19 cellular contexts compared by ENCODE assay signal in genomic region chr1:202016717-202017384, GRCh38. TPM values are rescaled to one million over a fixed set of nuclear protein-coding genes. Genes with fewer than 3 reads are reported as not detected.
DNase-seq lines count a peak whose midpoint lies in the region; ATAC-seq and TF ChIP-seq lines count a peak whose summit lies in the region.
"Had no signal": no experiment of that assay in that cellular context is flagged by ENCODE, and none has a peak within 500 bp of the region (broad histone marks: within the 10 kb centered on the region; RNA-seq: fewer than 3 reads in every experiment).

No MANE protein-coding gene starts in this region.

- TF ChIP-seq CTCF in PC-9 (conservative IDR thresholded peaks at IDR 0.05): no peak
- no peak for TF ChIP-seq CTCF in liver (IDR thresholded peaks at IDR 0.05; ENCODE audit: low read depth, low read length, missing input control)
- TF ChIP-seq CTCF in gastrocnemius medialis (IDR thresholded peaks at IDR 0.05 in 4 of 5, conservative IDR thresholded peaks at IDR 0.05 in 1 of 5): no peak

- H3K9me3 ChIP-seq in PC-9 (ENCODE audit: insufficient read depth, low read depth): no peaks in the 10 kb centered on the region
- no peaks in the 10 kb centered on the region for H3K9me3 ChIP-seq in liver (ENCODE audit: control insufficient read depth in 4 of 4, low read length in 3 of 4)
- no peaks in the 10 kb centered on the region for H3K9me3 ChIP-seq in gastrocnemius medialis

- in situ Hi-C loops in gastrocnemius medialis (cut with MboI; ENCODE audit: low sequenced_read_pairs in 4 of 4): loop anchor here in 2 of 4 donors (10.0 kb wide), 1 partner anchor 98 kb away; no protein-coding TSS in a partner anchor

- H3K27me3 ChIP-seq in H7 (ENCODE audit: control insufficient read depth, insufficient read depth, low read length) (no peaks in the 10 kb centered on the region), PC-9 (ENCODE audit: insufficient read depth, low read depth) (no peaks in the 10 kb centered on the region), liver (ENCODE audit: control insufficient read depth in 4 of 4, insufficient read depth in 4 of 4, low read length in 3 of 4) (no peaks in the 10 kb centered on the region), gastrocnemius medialis (no peaks in the 10 kb centered on the region)

- POLR2A ChIA-PET in PC-9 (lab: Charles Lee; ENCODE audit: unreplicated experiment): interaction anchor here (0.6 to 2.7 kb wide), 11 partner anchors 9 to 96 kb away, joined by 3 to 66 read pairs (median 17); no protein-coding TSS in a partner anchor

- H3K9me2 ChIP-seq in PC-9 (ENCODE audit: insufficient read depth): no peaks in the 10 kb centered on the region

- H3K36me3 ChIP-seq in H7 (replicated peaks; ENCODE audit: control insufficient read depth, insufficient read depth, low read length): peaks cover 13% of the 10 kb centered on the region
- peaks cover 51% of the 10 kb centered on the region for H3K36me3 ChIP-seq in PC-9 (ENCODE audit: low read depth)
- H3K36me3 ChIP-seq in liver (ENCODE audit: control insufficient read depth in 4 of 4, insufficient read depth in 3 of 4, low read depth in 1 of 4, low read length in 3 of 4): peaks cover 15 to 22% (median 21%) of the 10 kb centered on the region in 4 donors
- H3K36me3 ChIP-seq in gastrocnemius medialis: no peaks in the 10 kb centered on the region

- H3K4me1 ChIP-seq in PC-9 (replicated peaks; ENCODE audit: insufficient read depth): peaks cover 92% of the 10 kb centered on the region
- H3K4me1 ChIP-seq in liver (ENCODE audit: control insufficient read depth in 4 of 4, insufficient read depth in 4 of 4, low read length in 3 of 4): peaks cover 17 to 63% (median 52%) of the 10 kb centered on the region in 4 donors
- H3K4me1 ChIP-seq in gastrocnemius medialis: no peaks in the 10 kb centered on the region

- no peak overlapping the region for H3K4me3 ChIP-seq in H7 (ENCODE audit: insufficient read depth, low read depth, low read length)
- peak overlapping the region; percentile 86; the same call in 1 of the 2 replicates for H3K4me3 ChIP-seq in PC-9
- H3K4me3 ChIP-seq in liver (ENCODE audit: low read depth in 1 of 3, low read length in 3 of 3): no peak overlapping the region
- H3K4me3 ChIP-seq in gastrocnemius medialis: no peak overlapping the region
- H3K4me3 ChIP-seq: GM12878, skin epidermis had no signal

- peak overlapping the region; percentile 94 for H3K4me2 ChIP-seq in PC-9

- H3K79me2 ChIP-seq in PC-9 (ENCODE audit: low read depth): peaks cover 60% of the 10 kb centered on the region

- peaks cover 78% of the 10 kb centered on the region for H3F3A ChIP-seq in PC-9 (ENCODE audit: insufficient read depth, low read depth)

- H3K27ac ChIP-seq in PC-9 (peak overlapping the region; percentile 97), liver (ENCODE audit: low read depth in 1 of 2, low read length in 2 of 2) (peak overlapping the region; percentile 85 to 89), gastrocnemius medialis (no peak overlapping the region)

- CTCF ChIA-PET in PC-9 (lab: Charles Lee): interaction anchor here (1.0 kb wide), 1 partner anchor 39 kb away, joined by 4 read pairs; no protein-coding TSS in a partner anchor

- DNase-seq in H7 (peak; percentile 32), PC-9 (no peak), renal cortical epithelial cell (ENCODE audit: low read depth) (peak; percentile 24), NCI-H2196 treated with DMSO at 0.1 percent for 48 hours (lab: John Stamatoyannopoulos, UW; ENCODE audit: unreplicated experiment) (no peak), gastrocnemius medialis (no peak), NCI-H2227 (lab: John Stamatoyannopoulos, UW; ENCODE audit: unreplicated experiment) (no peak)
- no peak for DNase-seq in activated CD4-positive, alpha-beta T cell treated with anti-CD3 and anti-CD28 coated beads for 48 hours
- DNase-seq: activated CD8-positive, alpha-beta T cell treated with anti-CD3 and anti-CD28 coated beads, Interleukin-2, amount 10 ng/mL, durations not matched to agents 7 days and 5 days; CD8-positive, alpha-beta T cell; cortex of kidney; glutamatergic neuron; HCEC 1CT; NCI-H1105 treated with DMSO at 0.1 percent for 48 hours; stimulated activated CD4-positive, alpha-beta T cell treated with anti-CD3 and anti-CD28 coated beads, Interleukin-2, amount 100 ng/mL, for 48 hours; stimulated activated naive CD4-positive, alpha-beta T cell treated with Interleukin-2 at 50 U/mL for 16 hours; T-helper 9 cell had no signal

- TSS peak; percentile 55 for BruUV-seq in PC-9 (replicated peaks; lab: Mats Ljungman, UMichigan)

- H4K20me1 ChIP-seq in PC-9 (ENCODE audit: insufficient read depth): peaks cover 49% of the 10 kb centered on the region

- no peak overlapping the region for H2AFZ ChIP-seq in PC-9

- no peak overlapping the region for H3K9ac ChIP-seq in liver (ENCODE audit: low read depth in 1 of 2, low read length in 2 of 2)

- 86% methylated on average over 6 of the region's 6 CpGs for WGBS in liver

- no peak for TF ChIP-seq POLR2A in gastrocnemius medialis (IDR thresholded peaks at IDR 0.05)

- ATAC-seq in gastrocnemius medialis: no peak
- ATAC-seq: activated CD8-positive, alpha-beta T cell treated with anti-CD3 and anti-CD28 coated beads, Interleukin-2, amount 10 ng/mL, durations not matched to agents 7 days and 5 days; CD8-positive, alpha-beta T cell; GM12878 had no signal

- TF ChIP-seq RAD21 in liver (IDR thresholded peaks at IDR 0.05): no peak

- intact Hi-C loops in PC-9 (cut with micrococcal nuclease; ENCODE audit: unreplicated experiment): no loop called here
- intact Hi-C loops in gastrocnemius medialis (cut with DNase I; ENCODE audit: low total_unique reads): no loop called here

TF ChIP-seq in liver, 16 proteins besides CTCF, POLR2A, EP300 and RAD21:
- no peak for TF ChIP-seq FOXA1 (IDR thresholded peaks at IDR 0.05)
- no peak for TF ChIP-seq TAF1 (conservative IDR thresholded peaks at IDR 0.05)
TF ChIP-seq in liver: peak in this region for 0.

RNA-seq across cellular contexts. Expression of gene ELF3, which starts 6.5 kb away (rescaled TPM):
- 3.6 and 6.9 TPM in 2 replicates for total RNA-seq in H7 (2014; rRNA removed; shearing (Covaris generic))
- total RNA-seq in PC-9 (2021) (295 and 318 TPM in 2 replicates), liver (10 to 100 TPM; 10.1 to 38.7 TPM), renal cortical epithelial cell (277 and 307 TPM in 2 replicates), gastrocnemius medialis (1 to 10 TPM in 1 of 4 donors, under 1 TPM in 2, not detected in 1; 0.10 to 3.8 (median 0.73) TPM)
- 10 to 100 TPM; 22.2 to 29.0 TPM for polyA plus RNA-seq in liver

RNA-seq across cellular contexts. Expression of gene RNPEP, which starts 34.4 kb away (rescaled TPM):
- 129 and 136 TPM in 2 replicates for total RNA-seq in H7 (2014; rRNA removed; shearing (Covaris generic))
- total RNA-seq in PC-9 (2021) (108 and 123 TPM in 2 replicates), liver (10 to 100 TPM; 18.4 to 26.5 TPM), renal cortical epithelial cell (91.0 and 104 TPM in 2 replicates), gastrocnemius medialis (10 to 100 TPM; 11.1 to 24.9 (median 21.2) TPM)
- polyA plus RNA-seq in liver: 10 to 100 TPM; 16.3 to 23.6 TPM

Comparison
In these comparisons a context has a peak if more than half of its experiments do, and no peak if none do; other contexts are left out.
1. DNase-seq: peak in H7 (single experiment) and renal cortical epithelial cell (single experiment); none in PC-9 (0 of 2), NCI-H2196 treated with DMSO at 0.1 percent for 48 hours (single experiment), activated CD4-positive, alpha-beta T cell treated with anti-CD3 and anti-CD28 coated beads for 48 hours (single experiment), gastrocnemius medialis (0 of 2) and NCI-H2227 (single experiment).
2. H3K27ac ChIP-seq: peak in PC-9 (single experiment) and liver (2 of 2); none in gastrocnemius medialis (0 of 4).